Comparison of ENCODE assay signal across 8 cellular contexts in genomic region chr17:10754109-10754508, GRCh38. TPM values are rescaled to one million over a fixed set of nuclear protein-coding genes. Genes with fewer than 3 reads are reported as not detected.
DNase-seq lines count a peak whose midpoint lies in the region; ATAC-seq and TF ChIP-seq lines count a peak whose summit lies in the region.
"Had no signal": no experiment of that assay in that cellular context is flagged by ENCODE, and none has a peak within 500 bp of the region (broad histone marks: within the 10 kb centered on the region; RNA-seq: fewer than 3 reads in every experiment).

No MANE protein-coding gene starts in this region.

- H3K9me3 Mint-ChIP-seq in activated naive CD4-positive, alpha-beta T cell treated with anti-CD3 and anti-CD28 coated beads, Interleukin-2, amount 10 ng/mL, durations not matched to agents 7 days and 5 days, result no peaks in the 10 kb centered on the region
- H3K9me3 Mint-ChIP-seq in nephron progenitor cell, result no peaks in the 10 kb centered on the region

- no peak overlapping the region for H2AK5ac ChIP-seq in IMR-90 (ENCODE audit: low read depth, low read length)

- H3K4me3 Mint-ChIP-seq in activated naive CD4-positive, alpha-beta T cell treated with anti-CD3 and anti-CD28 coated beads, Interleukin-2, amount 10 ng/mL, durations not matched to agents 7 days and 5 days, result no peak overlapping the region
- H3K4me3 Mint-ChIP-seq in nephron progenitor cell, result no peak overlapping the region

- no peak overlapping the region for H3K23ac ChIP-seq in IMR-90 (ENCODE audit: low read depth, low read length)

- no peak overlapping the region for H2BK15ac ChIP-seq in IMR-90 (ENCODE audit: low read depth, low read length)

- H3K9ac ChIP-seq in IMR-90 (ENCODE audit: low read depth, low read length), result no peak overlapping the region

- H3K9me1 ChIP-seq in IMR-90 (ENCODE audit: insufficient read depth, low read length), result no peaks in the 10 kb centered on the region

- H3K4me1 Mint-ChIP-seq in activated naive CD4-positive, alpha-beta T cell treated with anti-CD3 and anti-CD28 coated beads, Interleukin-2, amount 10 ng/mL, durations not matched to agents 7 days and 5 days, result no peaks in the 10 kb centered on the region
- peaks cover 50% of the 10 kb centered on the region for H3K4me1 Mint-ChIP-seq in nephron progenitor cell

- H3K4me3 ChIP-seq in IMR-90 (ENCODE audit: insufficient read depth, low read depth, low read length) (no peak overlapping the region), ascending aorta (no peak overlapping the region)

- BruUV-seq in IMR-90 (replicated peaks; lab: Mats Ljungman, UMichigan), result no TSS peak

- no peak overlapping the region for H4K5ac ChIP-seq in IMR-90 (ENCODE audit: low read depth, low read length)

- no peak overlapping the region for H4K91ac ChIP-seq in IMR-90 (ENCODE audit: insufficient read depth, low read depth, low read length)

- H3K27me3 ChIP-seq in IMR-90 (ENCODE audit: control insufficient read depth, insufficient read depth, low read length), result peaks cover 4% of the 10 kb centered on the region; the same call in 1 of the 2 replicates
- H3K27me3 ChIP-seq in ascending aorta, result no peaks in the 10 kb centered on the region

- no peak for TF ChIP-seq RAD21 in IMR-90 (IDR thresholded peaks at IDR 0.05; ENCODE audit: low read length)

- no peak overlapping the region for H3K4ac ChIP-seq in IMR-90 (ENCODE audit: low read depth, low read length)

- H4K20me1 ChIP-seq in IMR-90 (ENCODE audit: insufficient read depth, low read length), result no peaks in the 10 kb centered on the region

- no peak overlapping the region for H2AK9ac ChIP-seq in IMR-90 (replicated peaks; ENCODE audit: low read depth, low read length, poor library complexity)

- H3K79me1 ChIP-seq in IMR-90 (ENCODE audit: low read depth in 1 of 2, low read length in 2 of 2), result no peaks in the 10 kb centered on the region

- POLR2A ChIA-PET in IMR-90 (lab: Charles Lee; ENCODE audit: unreplicated experiment), result no interaction called here

- in situ Hi-C loops in IMR-90 (cut with MboI; ENCODE audit: low sequenced_read_pairs), result no loop called here

- no peak for TF ChIP-seq POLR2A in IMR-90 (IDR thresholded peaks at IDR 0.05; ENCODE audit: low read depth, low read length)

- ATAC-seq in IMR-90 (ENCODE audit: low read depth) (peak; percentile 35; the same call in 1 of the 2 replicates), GM18907 (IDR thresholded peaks at IDR 0.05; ENCODE audit: unreplicated experiment) (no peak)

- H3K36me3 Mint-ChIP-seq in activated naive CD4-positive, alpha-beta T cell treated with anti-CD3 and anti-CD28 coated beads, Interleukin-2, amount 10 ng/mL, durations not matched to agents 7 days and 5 days, result no peaks in the 10 kb centered on the region
- H3K36me3 Mint-ChIP-seq in nephron progenitor cell (ENCODE audit: low read depth), result no peaks in the 10 kb centered on the region

- no peak overlapping the region for H3K4me2 ChIP-seq in IMR-90 (ENCODE audit: low read depth, low read length)

- DNase-seq in EL (peak; percentile 26), IMR-90 (peak; percentile 11), nephron progenitor cell (peak; percentile 37), NCI-H1930 (lab: John Stamatoyannopoulos, UW) (no peak), ascending aorta (ENCODE audit: low spot score in 2 of 2) (no peak)
- DNase-seq in activated naive CD4-positive, alpha-beta T cell treated with anti-CD3 and anti-CD28 coated beads, Interleukin-2, amount 10 ng/mL, durations not matched to agents 7 days and 5 days, result peak; percentile 53

- peaks cover 10% of the 10 kb centered on the region for H3K27me3 Mint-ChIP-seq in activated naive CD4-positive, alpha-beta T cell treated with anti-CD3 and anti-CD28 coated beads, Interleukin-2, amount 10 ng/mL, durations not matched to agents 7 days and 5 days
- peaks cover 45% of the 10 kb centered on the region for H3K27me3 Mint-ChIP-seq in nephron progenitor cell (ENCODE audit: low read depth, poor library complexity)

- no peak overlapping the region for H3K27ac Mint-ChIP-seq in activated naive CD4-positive, alpha-beta T cell treated with anti-CD3 and anti-CD28 coated beads, Interleukin-2, amount 10 ng/mL, durations not matched to agents 7 days and 5 days
- no peak overlapping the region for H3K27ac Mint-ChIP-seq in nephron progenitor cell

- H3K36me3 ChIP-seq in IMR-90 (ENCODE audit: control insufficient read depth, insufficient read depth, low read length) (no peaks in the 10 kb centered on the region), ascending aorta (no peaks in the 10 kb centered on the region)

- H3K27ac ChIP-seq in IMR-90 (ENCODE audit: insufficient read depth, low read length) (no peak overlapping the region), ascending aorta (no peak overlapping the region)

- H3K4me1 ChIP-seq in IMR-90 (ENCODE audit: control insufficient read depth, insufficient read depth, low read length) (no peaks in the 10 kb centered on the region), ascending aorta (no peaks in the 10 kb centered on the region)

- no peak overlapping the region for H2AFZ ChIP-seq in IMR-90 (replicated peaks; ENCODE audit: low read length, poor library complexity)

- H4K8ac ChIP-seq in IMR-90 (ENCODE audit: low read depth in 2 of 2, low read length in 2 of 2), result no peak overlapping the region

- no peak overlapping the region for H3K14ac ChIP-seq in IMR-90 (replicated peaks; ENCODE audit: low read depth, low read length)

- intact Hi-C loops in IMR-90 (cut with micrococcal nuclease), result no loop called here
- intact Hi-C loops in ascending aorta (cut with DNase I), result no loop called here

- H3K9me3 ChIP-seq in IMR-90 (ENCODE audit: control insufficient read depth, insufficient read depth, low read length) (no peaks in the 10 kb centered on the region), ascending aorta (no peaks in the 10 kb centered on the region)

- H3K56ac ChIP-seq in IMR-90 (ENCODE audit: extremely low read depth, insufficient read depth, low read length), result no peak overlapping the region

- no CpG with 5 or more reads among the region's 2 CpGs for WGBS in IMR-90 (ENCODE audit: extremely low coverage in 2 of 2, insufficient read length in 1 of 2), 2 experiments

- H2BK20ac ChIP-seq in IMR-90 (ENCODE audit: low read depth, low read length), result no peak overlapping the region

- TF ChIP-seq CTCF in IMR-90 (conservative IDR thresholded peaks at IDR 0.05; ENCODE audit: low read depth, low read length), result peak; percentile 30; the same call in 1 of the 2 replicates
- TF ChIP-seq CTCF in nephron progenitor cell (IDR thresholded peaks at IDR 0.05), result peak; percentile 17
- peak in 1 of 3 experiments; percentile 6 for TF ChIP-seq CTCF in ascending aorta (IDR thresholded peaks at IDR 0.05)

- H3K18ac ChIP-seq in IMR-90 (ENCODE audit: low read depth, low read length), result no peak overlapping the region

- dilution Hi-C loops in IMR-90 (cut with HindIII; ENCODE audit: low sequenced_read_pairs, unreplicated experiment), result no loop called here

- CTCF ChIA-PET in IMR-90 (lab: Yijun Ruan, JAX), result interaction anchor here (1.0 kb wide), 1 partner anchor 90 kb away, joined by 3 read pairs; no protein-coding TSS in a partner anchor
- CTCF ChIA-PET in activated naive CD4-positive, alpha-beta T cell treated with anti-CD3 and anti-CD28 coated beads, Interleukin-2, amount 10 ng/mL, durations not matched to agents 7 days and 5 days (lab: Charles Lee), result interaction anchor here (0.7 kb wide), 1 partner anchor 17 kb away, joined by 3 read pairs; no protein-coding TSS in a partner anchor

- H2BK5ac ChIP-seq in IMR-90 (ENCODE audit: low read depth, low read length, poor library complexity, severe bottlenecking), result no peak overlapping the region

- no peak overlapping the region for H2BK120ac ChIP-seq in IMR-90 (ENCODE audit: low read depth, low read length)

TF ChIP-seq in IMR-90, 13 proteins besides CTCF, POLR2A, EP300 and RAD21 (continues in another document):
- TF ChIP-seq SMC3 (IDR thresholded peaks at IDR 0.05; ENCODE audit: low read depth, low read length) (no peak), ELK1 (IDR thresholded peaks at IDR 0.05; ENCODE audit: borderline replicate concordance, low read depth, low read length) (no peak), RFX5 (IDR thresholded peaks at IDR 0.05; ENCODE audit: low read depth, low read length) (no peak), CHD1 (IDR thresholded peaks at IDR 0.05; ENCODE audit: low read depth, low read length) (no peak), CEBPB (IDR thresholded peaks at IDR 0.05; ENCODE audit: low read depth, low read length) (no peak), MAFK (IDR thresholded peaks at IDR 0.05; ENCODE audit: low read depth, low read length) (no peak), RCOR1 (IDR thresholded peaks at IDR 0.05; ENCODE audit: insufficient replicate concordance, low read length) (no peak), MAZ (IDR thresholded peaks at IDR 0.05; ENCODE audit: borderline replicate concordance, low read depth, low read length) (no peak), BHLHE40 (IDR thresholded peaks at IDR 0.05; ENCODE audit: low read depth, low read length) (no peak), FOS (IDR thresholded peaks at IDR 0.05; ENCODE audit: low read depth, low read length) (no peak)

RNA-seq across cellular contexts. Expression of gene TMEM220, which starts 24.3 kb away (rescaled TPM):
- total RNA-seq in IMR-90 (2012; rRNA removed) (1.1 and 1.7 TPM in 2 replicates), ascending aorta (0.53 TPM)
- 1.3 and 1.9 TPM in 2 replicates for polyA plus RNA-seq in IMR-90 (2012; rRNA removed)
- polyA plus RNA-seq in IMR-90 (2012; cell fraction: cytosol; rRNA removed), result 0.73 and 2.1 TPM in 2 replicates
- 1.3 and 4.7 TPM in 2 replicates for polyA plus RNA-seq in IMR-90 (2012; cell fraction: nucleus; rRNA removed; ENCODE audit: low replicate concordance)

RNA-seq across cellular contexts. Expression of gene TMEM238L, which starts 49.8 kb away (rescaled TPM):
- total RNA-seq in IMR-90 (2012; rRNA removed), result not detected in 2 replicates
- polyA plus RNA-seq in IMR-90 (2012; rRNA removed), result not detected in 2 replicates
- not detected in 2 replicates for polyA plus RNA-seq in IMR-90 (2012; cell fraction: cytosol; rRNA removed)
- polyA plus RNA-seq in IMR-90 (2012; cell fraction: nucleus; rRNA removed; ENCODE audit: low replicate concordance), result not detected in 2 replicates
- not detected for total RNA-seq in ascending aorta
- total RNA-seq: frontal cortex had no signal

RNA-seq across cellular contexts. Expression of gene ADPRM, which starts 56.7 kb away (rescaled TPM):
- 10.3 and 12.2 TPM in 2 replicates for total RNA-seq in IMR-90 (2012; rRNA removed)
- 6.1 and 7.4 TPM in 2 replicates for polyA plus RNA-seq in IMR-90 (2012; rRNA removed)
- polyA plus RNA-seq in IMR-90 (2012; cell fraction: cytosol; rRNA removed), result 1.7 and 1.9 TPM in 2 replicates
- 0.52 and 4.3 TPM in 2 replicates for polyA plus RNA-seq in IMR-90 (2012; cell fraction: nucleus; rRNA removed; ENCODE audit: low replicate concordance)
- not detected for total RNA-seq in ascending aorta

RNA-seq across cellular contexts. Expression of gene SCO1, which starts 56.8 kb away (rescaled TPM):
- total RNA-seq in IMR-90 (2012; rRNA removed), result 21.7 and 23.1 TPM in 2 replicates
- polyA plus RNA-seq in IMR-90 (2012; rRNA removed), result 17.0 and 18.2 TPM in 2 replicates
- 21.8 and 30.2 TPM in 2 replicates for polyA plus RNA-seq in IMR-90 (2012; cell fraction: cytosol; rRNA removed)
- polyA plus RNA-seq in IMR-90 (2012; cell fraction: nucleus; rRNA removed; ENCODE audit: low replicate concordance), result 12.8 and 18.7 TPM in 2 replicates
- 173 TPM for total RNA-seq in ascending aorta

Comparison
In these comparisons a context has a peak if more than half of its experiments do, and no peak if none do; other contexts are left out.
1. DNase-seq: peak in EL (single experiment), IMR-90 (single experiment), activated naive CD4-positive, alpha-beta T cell treated with anti-CD3 and anti-CD28 coated beads, Interleukin-2, amount 10 ng/mL, durations not matched to agents 7 days and 5 days (single experiment) and nephron progenitor cell (single experiment); none in NCI-H1930 (0 of 2) and ascending aorta (0 of 2).
2. RNA of gene ADPRM, which starts 56.7 kb away (total RNA-seq): 10.3 to 12.2 TPM in IMR-90; not detected in ascending aorta (single experiment); every median in the first group is over 10 times any median in the second.